In genomic region chr6:150078788-150079187, GRCh38 we compare ENCODE assay signal across 1 cellular context.
TF ChIP-seq lines count a peak whose summit lies in the region.

No MANE protein-coding gene starts in this region.

TF ChIP-seq in K562, 482 proteins besides CTCF, POLR2A, EP300 and RAD21 (continued from another document and continues in another):
- no peak for TF ChIP-seq POLR2AphosphoS5 (IDR thresholded peaks at IDR 0.05; ENCODE audit: control insufficient read depth, insufficient read depth, low read depth, low read length)
- TF ChIP-seq MAFK (IDR thresholded peaks at IDR 0.05; ENCODE audit: low read length), result no peak
- TF ChIP-seq, protein P1, sequence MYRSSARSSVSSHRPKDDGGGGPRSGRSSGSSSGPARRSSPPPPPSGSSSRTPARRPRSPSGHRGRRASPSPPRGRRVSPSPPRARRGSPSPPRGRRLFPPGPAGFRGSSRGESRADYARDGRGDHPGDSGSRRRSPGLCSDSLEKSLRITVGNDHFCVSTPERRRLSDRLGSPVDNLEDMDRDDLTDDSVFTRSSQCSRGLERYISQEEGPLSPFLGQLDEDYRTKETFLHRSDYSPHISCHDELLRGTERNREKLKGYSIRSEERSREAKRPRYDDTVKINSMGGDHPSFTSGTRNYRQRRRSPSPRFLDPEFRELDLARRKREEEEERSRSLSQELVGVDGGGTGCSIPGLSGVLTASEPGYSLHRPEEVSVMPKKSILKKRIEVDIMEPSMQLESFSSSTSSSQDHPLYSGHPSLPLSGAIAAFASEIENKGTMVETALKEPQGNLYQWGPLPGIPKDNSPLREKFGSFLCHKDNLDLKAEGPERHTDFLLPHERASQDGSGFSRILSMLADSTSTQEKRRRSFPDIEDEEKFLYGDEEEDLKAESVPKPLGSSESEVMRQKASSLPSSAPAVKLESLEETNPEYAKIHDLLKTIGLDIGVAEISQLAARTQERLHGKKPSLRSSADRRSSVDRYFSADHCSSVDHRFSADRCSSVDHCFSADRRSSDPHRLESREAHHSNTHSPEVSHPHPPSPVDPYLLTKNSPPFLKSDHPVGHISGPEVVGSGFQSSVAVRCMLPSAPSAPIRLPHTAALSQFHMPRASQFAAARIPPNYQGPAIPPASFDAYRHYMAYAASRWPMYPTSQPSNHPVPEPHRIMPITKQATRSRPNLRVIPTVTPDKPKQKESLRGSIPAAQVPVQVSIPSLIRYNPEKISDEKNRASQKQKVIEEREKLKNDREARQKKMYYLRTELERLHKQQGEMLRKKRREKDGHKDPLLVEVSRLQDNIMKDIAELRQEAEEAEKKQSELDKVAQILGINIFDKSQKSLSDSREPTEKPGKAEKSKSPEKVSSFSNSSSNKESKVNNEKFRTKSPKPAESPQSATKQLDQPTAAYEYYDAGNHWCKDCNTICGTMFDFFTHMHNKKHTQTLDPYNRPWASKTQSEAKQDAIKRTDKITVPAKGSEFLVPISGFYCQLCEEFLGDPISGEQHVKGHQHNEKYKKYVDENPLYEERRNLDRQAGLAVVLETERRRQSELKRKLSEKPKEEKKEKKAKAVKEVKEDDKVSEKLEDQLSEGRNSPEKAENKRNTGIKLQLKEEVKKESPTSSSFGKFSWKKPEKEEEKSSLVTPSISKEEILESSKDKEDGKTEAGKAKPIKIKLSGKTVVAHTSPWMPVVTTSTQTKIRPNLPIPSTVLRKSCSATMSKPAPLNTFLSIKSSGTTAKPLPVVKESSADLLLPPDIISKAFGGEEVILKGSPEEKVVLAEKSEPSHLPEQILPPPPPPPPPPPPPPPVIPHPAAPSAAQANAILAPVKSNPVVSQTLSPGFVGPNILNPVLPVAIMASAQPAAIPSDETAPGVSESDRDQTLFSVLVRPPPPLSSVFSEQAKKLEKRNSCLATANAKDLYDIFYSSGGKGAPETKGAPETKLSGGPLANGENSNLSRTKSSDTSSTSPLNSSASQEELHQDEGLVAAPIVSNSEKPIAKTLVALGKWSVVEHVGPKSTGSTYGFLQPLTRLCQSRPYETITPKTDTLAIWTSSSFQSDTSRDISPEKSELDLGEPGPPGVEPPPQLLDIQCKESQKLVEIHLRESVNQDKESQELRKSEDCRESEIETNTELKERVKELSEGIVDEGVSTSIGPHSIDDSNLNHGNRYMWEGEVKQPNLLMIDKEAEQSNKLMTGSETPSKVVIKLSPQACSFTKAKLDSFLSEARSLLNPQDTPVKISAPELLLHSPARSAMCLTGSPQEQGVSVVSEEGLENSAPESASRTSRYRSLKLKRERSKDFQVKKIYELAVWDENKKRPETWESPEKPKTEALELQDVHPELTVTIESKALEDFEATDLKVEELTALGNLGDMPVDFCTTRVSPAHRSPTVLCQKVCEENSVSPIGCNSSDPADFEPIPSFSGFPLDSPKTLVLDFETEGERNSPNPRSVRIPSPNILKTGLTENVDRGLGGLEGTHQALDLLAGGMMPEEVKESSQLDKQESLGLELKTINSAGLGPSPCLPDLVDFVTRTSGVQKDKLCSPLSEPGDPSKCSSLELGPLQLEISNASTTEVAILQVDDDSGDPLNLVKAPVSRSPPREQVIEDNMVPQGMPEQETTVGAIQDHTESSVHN (IDR thresholded peaks at IDR 0.05; ENCODE audit: borderline replicate concordance in 1 of 2, low read depth in 1 of 2), result 0 out of 4 replicates have a peak, but pooled peaks of 1 of the 2 experiments have one; percentile 37
- no peak for TF ChIP-seq RBM15 (IDR thresholded peaks at IDR 0.05; ENCODE audit: insufficient read depth, low read length)
- TF ChIP-seq ZNF644 (tag; IDR thresholded peaks at IDR 0.05; ENCODE audit: low read depth), result peak; percentile 75; the same call in 1 of the 2 replicates
- peak; percentile 98 for TF ChIP-seq FOSL1 (tag; conservative IDR thresholded peaks at IDR 0.05)
- TF ChIP-seq ZNF589 (CRISPR knock-in tag; IDR thresholded peaks at IDR 0.05; ENCODE audit: low read depth), result 0 out of 2 replicates have a peak, but pooled peaks have one; percentile 59
- peak; percentile 82 for TF ChIP-seq SMARCA4 (IDR thresholded peaks at IDR 0.05)
- no peak for TF ChIP-seq POLR2AphosphoS2 (IDR thresholded peaks at IDR 0.05; ENCODE audit: low read length)
- no peak for TF ChIP-seq CBX5 (IDR thresholded peaks at IDR 0.05; ENCODE audit: borderline replicate concordance, low read depth)
- peak; percentile 67; the same call in 1 of the 2 replicates for TF ChIP-seq PML (IDR thresholded peaks at IDR 0.05; ENCODE audit: low read length)
- TF ChIP-seq HBP1 (CRISPR knock-in tag; IDR thresholded peaks at IDR 0.05), result no peak
- peak; percentile 76; the same call in 1 of the 2 replicates for TF ChIP-seq HDAC2 (IDR thresholded peaks at IDR 0.05)
- TF ChIP-seq, protein P2, sequence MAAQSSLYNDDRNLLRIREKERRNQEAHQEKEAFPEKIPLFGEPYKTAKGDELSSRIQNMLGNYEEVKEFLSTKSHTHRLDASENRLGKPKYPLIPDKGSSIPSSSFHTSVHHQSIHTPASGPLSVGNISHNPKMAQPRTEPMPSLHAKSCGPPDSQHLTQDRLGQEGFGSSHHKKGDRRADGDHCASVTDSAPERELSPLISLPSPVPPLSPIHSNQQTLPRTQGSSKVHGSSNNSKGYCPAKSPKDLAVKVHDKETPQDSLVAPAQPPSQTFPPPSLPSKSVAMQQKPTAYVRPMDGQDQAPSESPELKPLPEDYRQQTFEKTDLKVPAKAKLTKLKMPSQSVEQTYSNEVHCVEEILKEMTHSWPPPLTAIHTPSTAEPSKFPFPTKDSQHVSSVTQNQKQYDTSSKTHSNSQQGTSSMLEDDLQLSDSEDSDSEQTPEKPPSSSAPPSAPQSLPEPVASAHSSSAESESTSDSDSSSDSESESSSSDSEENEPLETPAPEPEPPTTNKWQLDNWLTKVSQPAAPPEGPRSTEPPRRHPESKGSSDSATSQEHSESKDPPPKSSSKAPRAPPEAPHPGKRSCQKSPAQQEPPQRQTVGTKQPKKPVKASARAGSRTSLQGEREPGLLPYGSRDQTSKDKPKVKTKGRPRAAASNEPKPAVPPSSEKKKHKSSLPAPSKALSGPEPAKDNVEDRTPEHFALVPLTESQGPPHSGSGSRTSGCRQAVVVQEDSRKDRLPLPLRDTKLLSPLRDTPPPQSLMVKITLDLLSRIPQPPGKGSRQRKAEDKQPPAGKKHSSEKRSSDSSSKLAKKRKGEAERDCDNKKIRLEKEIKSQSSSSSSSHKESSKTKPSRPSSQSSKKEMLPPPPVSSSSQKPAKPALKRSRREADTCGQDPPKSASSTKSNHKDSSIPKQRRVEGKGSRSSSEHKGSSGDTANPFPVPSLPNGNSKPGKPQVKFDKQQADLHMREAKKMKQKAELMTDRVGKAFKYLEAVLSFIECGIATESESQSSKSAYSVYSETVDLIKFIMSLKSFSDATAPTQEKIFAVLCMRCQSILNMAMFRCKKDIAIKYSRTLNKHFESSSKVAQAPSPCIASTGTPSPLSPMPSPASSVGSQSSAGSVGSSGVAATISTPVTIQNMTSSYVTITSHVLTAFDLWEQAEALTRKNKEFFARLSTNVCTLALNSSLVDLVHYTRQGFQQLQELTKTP (IDR thresholded peaks at IDR 0.05; ENCODE audit: low read depth in 1 of 2, partially characterized antibody in 2 of 2), result peak in 1 of 2 experiments; percentile 56
- 0 out of 2 replicates have a peak, but pooled peaks have one; percentile 23 for TF ChIP-seq TARDBP (IDR thresholded peaks at IDR 0.05)
- TF ChIP-seq NCOR1 (IDR thresholded peaks at IDR 0.05), result peak; percentile 63; the same call in 1 of the 2 replicates
- TF ChIP-seq NFIC (IDR thresholded peaks at IDR 0.05), result peak; percentile 87
- peak; percentile 67 for TF ChIP-seq JUNB (CRISPR knock-in tag; conservative IDR thresholded peaks at IDR 0.05)
- TF ChIP-seq ZNF445 (CRISPR knock-in tag; IDR thresholded peaks at IDR 0.05; ENCODE audit: low read depth), result 0 out of 2 replicates have a peak, but pooled peaks have one; percentile 46
- TF ChIP-seq ARID1B (IDR thresholded peaks at IDR 0.05), result peak; percentile 88
- 0 out of 2 replicates have a peak, but pooled peaks have one; percentile 11 for TF ChIP-seq NFE2 (IDR thresholded peaks at IDR 0.05; ENCODE audit: low read depth)
- TF ChIP-seq, protein P3, sequence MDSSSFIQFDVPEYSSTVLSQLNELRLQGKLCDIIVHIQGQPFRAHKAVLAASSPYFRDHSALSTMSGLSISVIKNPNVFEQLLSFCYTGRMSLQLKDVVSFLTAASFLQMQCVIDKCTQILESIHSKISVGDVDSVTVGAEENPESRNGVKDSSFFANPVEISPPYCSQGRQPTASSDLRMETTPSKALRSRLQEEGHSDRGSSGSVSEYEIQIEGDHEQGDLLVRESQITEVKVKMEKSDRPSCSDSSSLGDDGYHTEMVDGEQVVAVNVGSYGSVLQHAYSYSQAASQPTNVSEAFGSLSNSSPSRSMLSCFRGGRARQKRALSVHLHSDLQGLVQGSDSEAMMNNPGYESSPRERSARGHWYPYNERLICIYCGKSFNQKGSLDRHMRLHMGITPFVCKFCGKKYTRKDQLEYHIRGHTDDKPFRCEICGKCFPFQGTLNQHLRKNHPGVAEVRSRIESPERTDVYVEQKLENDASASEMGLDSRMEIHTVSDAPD (CRISPR knock-in tag; IDR thresholded peaks at IDR 0.05), result no peak
- TF ChIP-seq, protein P4, sequence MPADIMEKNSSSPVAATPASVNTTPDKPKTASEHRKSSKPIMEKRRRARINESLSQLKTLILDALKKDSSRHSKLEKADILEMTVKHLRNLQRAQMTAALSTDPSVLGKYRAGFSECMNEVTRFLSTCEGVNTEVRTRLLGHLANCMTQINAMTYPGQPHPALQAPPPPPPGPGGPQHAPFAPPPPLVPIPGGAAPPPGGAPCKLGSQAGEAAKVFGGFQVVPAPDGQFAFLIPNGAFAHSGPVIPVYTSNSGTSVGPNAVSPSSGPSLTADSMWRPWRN (IDR thresholded peaks at IDR 0.05; ENCODE audit: low read depth), result peak; percentile 95
- TF ChIP-seq, protein P5, sequence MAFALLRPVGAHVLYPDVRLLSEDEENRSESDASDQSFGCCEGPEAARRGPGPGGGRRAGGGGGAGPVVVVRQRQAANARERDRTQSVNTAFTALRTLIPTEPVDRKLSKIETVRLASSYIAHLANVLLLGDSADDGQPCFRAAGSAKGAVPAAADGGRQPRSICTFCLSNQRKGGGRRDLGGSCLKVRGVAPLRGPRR (CRISPR knock-in tag; IDR thresholded peaks at IDR 0.05), result no peak
- peak; percentile 60; the same call in 1 of the 2 replicates for TF ChIP-seq ZEB2 (IDR thresholded peaks at IDR 0.05)
- no peak for TF ChIP-seq ZNF143 (CRISPR knock-in tag; IDR thresholded peaks at IDR 0.05)
- peak; percentile 69 for TF ChIP-seq TAL1 (IDR thresholded peaks at IDR 0.05)
- TF ChIP-seq MTA1 (IDR thresholded peaks at IDR 0.05; ENCODE audit: borderline replicate concordance), result peak; percentile 75; the same call in 1 of the 2 replicates
- TF ChIP-seq HDAC1 (IDR thresholded peaks at IDR 0.05), result 0 out of 4 replicates have a peak, but pooled peaks of 1 of the 2 experiments have one; percentile 37
- TF ChIP-seq ZNF76 (CRISPR knock-in tag; IDR thresholded peaks at IDR 0.05; ENCODE audit: borderline replicate concordance), result 0 out of 2 replicates have a peak, but pooled peaks have one; percentile 22
- TF ChIP-seq SOX6 (IDR thresholded peaks at IDR 0.05), result peak; percentile 86
- TF ChIP-seq KDM1A (IDR thresholded peaks at IDR 0.05), result peak; percentile 58 to 73
- peak; percentile 83; the same call in 1 of the 2 replicates for TF ChIP-seq ESRRA (IDR thresholded peaks at IDR 0.05; ENCODE audit: borderline replicate concordance, low read depth)
- TF ChIP-seq E2F3 (CRISPR knock-in tag; IDR thresholded peaks at IDR 0.05), result no peak
- 0 out of 2 replicates have a peak, but pooled peaks have one; percentile 30 for TF ChIP-seq ADNP (tag; IDR thresholded peaks at IDR 0.05)
- peak; percentile 85 for TF ChIP-seq CBFA2T3 (IDR thresholded peaks at IDR 0.05)
- peak; percentile 90 for TF ChIP-seq MEIS2 (IDR thresholded peaks at IDR 0.05; ENCODE audit: partially characterized antibody)
- TF ChIP-seq CTBP1 (IDR thresholded peaks at IDR 0.05; ENCODE audit: borderline replicate concordance), result peak; percentile 79
- TF ChIP-seq FOXJ2 (tag; IDR thresholded peaks at IDR 0.05), result peak; percentile 69; the same call in 1 of the 2 replicates
- TF ChIP-seq GMEB1 (CRISPR knock-in tag; IDR thresholded peaks at IDR 0.05), result peak; percentile 28; the same call in 1 of the 2 replicates
- peak; percentile 20 for TF ChIP-seq FOS (IDR thresholded peaks at IDR 0.05; ENCODE audit: extremely low read depth, insufficient read length)
- peak in 1 of 2 experiments; percentile 89; a peak in 2 of 4 replicates for TF ChIP-seq RCOR1 (IDR thresholded peaks at IDR 0.05; ENCODE audit: borderline replicate concordance in 1 of 2, low read depth in 2 of 2, low read length in 2 of 2)
- TF ChIP-seq TEAD4 (IDR thresholded peaks at IDR 0.05; ENCODE audit: low read length), result peak; percentile 89
- no peak for TF ChIP-seq TEAD4 (CRISPR knock-in tag; IDR thresholded peaks at IDR 0.05; ENCODE audit: borderline replicate concordance)
- peak; percentile 40 to 72; a peak in 3 of 4 replicates for TF ChIP-seq MAZ (CRISPR knock-in tag; conservative IDR thresholded peaks at IDR 0.05 in 1 of 2, IDR thresholded peaks at IDR 0.05 in 1 of 2)
- TF ChIP-seq SAFB2 (IDR thresholded peaks at IDR 0.05; ENCODE audit: borderline replicate concordance, low read depth, low read length, severe bottlenecking), result no peak
- peak; percentile 82 for TF ChIP-seq KLF16 (IDR thresholded peaks at IDR 0.05)
- peak in 1 of 2 experiments; percentile 69; a peak in 2 of 4 replicates for TF ChIP-seq FOXA3 (CRISPR knock-in tag; conservative IDR thresholded peaks at IDR 0.05 in 1 of 2, IDR thresholded peaks at IDR 0.05 in 1 of 2)
- peak; percentile 36; the same call in 1 of the 2 replicates for TF ChIP-seq RNF2 (IDR thresholded peaks at IDR 0.05)
- TF ChIP-seq DMBX1 (CRISPR knock-in tag; IDR thresholded peaks at IDR 0.05; ENCODE audit: borderline replicate concordance), result peak; percentile 33; the same call in 1 of the 2 replicates
- TF ChIP-seq ELF4 (CRISPR knock-in tag; IDR thresholded peaks at IDR 0.05), result peak; percentile 88
- no peak for TF ChIP-seq PTBP1 (IDR thresholded peaks at IDR 0.05; ENCODE audit: low read depth, low read length)
